Comparison of ENCODE assay signal across 21 cellular contexts in the genomic region with DNA sequence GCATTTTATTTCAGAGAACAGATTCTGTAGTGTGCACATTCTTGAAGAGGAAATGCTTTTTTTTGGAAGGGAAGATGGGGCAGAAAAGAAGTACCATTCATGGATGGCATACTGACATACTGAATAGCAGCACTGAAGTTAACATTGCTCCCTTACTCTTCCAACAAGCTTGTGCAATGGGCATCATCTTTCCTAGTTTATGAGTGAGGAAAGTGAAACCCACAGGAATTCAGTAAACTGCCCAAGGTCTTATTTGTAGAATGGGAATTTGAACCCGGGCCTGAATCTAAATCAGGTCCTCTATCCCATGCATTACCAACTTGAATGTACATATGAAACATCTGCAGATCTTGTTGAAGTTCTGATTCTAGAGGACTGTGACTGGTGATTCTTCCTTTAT.
"Had no signal": no experiment of that assay in that cellular context is flagged by ENCODE, and none has a peak within 500 bp of the region (broad histone marks: within the 10 kb centered on the region; RNA-seq: fewer than 3 reads in every experiment).

No MANE protein-coding gene starts in this region.

- H3K27ac ChIP-seq: lower lobe of right lung, pancreas, prostate gland, spleen, suprapubic skin, thoracic aorta, tibial artery, upper lobe of right lung had no signal

- H3K4me3 ChIP-seq: lower lobe of right lung, pancreas, prostate gland, spleen, suprapubic skin, thoracic aorta, tibial artery, upper lobe of right lung had no signal

- H3K27me3 ChIP-seq: pancreas, spleen, tibial artery, upper lobe of right lung had no signal

- DNase-seq: kidney glomerular epithelial cell; left cardiac atrium; left ventricle myocardium superior; lower lobe of right lung; mesenchymal stem cell; naive thymus-derived CD8-positive, alpha-beta T cell; nucleus accumbens; pancreas; posterior cingulate gyrus; retina; right cardiac atrium; small intestine; spleen; stimulated activated CD4-positive, alpha-beta T cell treated with anti-CD3 and anti-CD28 coated beads, Interleukin-4, amount 100 ng/mL, for 24 hours; stimulated activated naive CD4-positive, alpha-beta T cell; tibial artery; trophoblast cell; upper lobe of right lung had no signal

- H3K36me3 ChIP-seq: lower lobe of right lung, pancreas, prostate gland, spleen, suprapubic skin, thoracic aorta, tibial artery, upper lobe of right lung had no signal

- H3K9me3 ChIP-seq: lower lobe of right lung, pancreas, prostate gland, spleen, suprapubic skin, thoracic aorta, tibial artery, upper lobe of right lung had no signal

- H3K4me1 ChIP-seq: prostate gland, tibial artery had no signal
